ENCODE assay signal across 28 cellular contexts in genomic region chr17:8503368-8503767, GRCh38.
A peak's percentile ranks its signal among the peaks of the same experiment; 100 is the strongest.
DNase-seq lines count a peak whose midpoint lies in the region; ATAC-seq, FAIRE-seq and TF ChIP-seq lines count a peak whose summit lies in the region.
"Had no signal": no experiment of that assay in that cellular context is flagged by ENCODE, and none has a peak within 500 bp of the region (broad histone marks: within the 10 kb centered on the region; RNA-seq: fewer than 3 reads in every experiment).

No MANE protein-coding gene starts in this region.

- H3K14ac ChIP-seq in mesenchymal stem cell (ENCODE audit: low read length in 2 of 2): no peak overlapping the region

- peaks cover 15 to 70% of the 10 kb centered on the region in 2 experiments for H3K36me3 ChIP-seq in endothelial cell of umbilical vein (ENCODE audit: control insufficient read depth in 2 of 2, extremely low read depth in 1 of 2, insufficient read depth in 2 of 2, low read length in 2 of 2)
- H3K36me3 ChIP-seq in mesenchymal stem cell (ENCODE audit: control insufficient read depth in 1 of 2, insufficient read depth in 2 of 2, low read depth in 1 of 2, low read length in 2 of 2): peaks cover 49 to 70% of the 10 kb centered on the region in 2 experiments
- H3K36me3 ChIP-seq in upper lobe of right lung: peaks cover 58% of the 10 kb centered on the region

- no peak overlapping the region for H2AK5ac ChIP-seq in mesenchymal stem cell (ENCODE audit: low read length, severe bottlenecking)

- H3K4me3 ChIP-seq in endothelial cell of umbilical vein (replicated peaks in 1 of 3; ENCODE audit: insufficient read depth in 1 of 3, low read depth in 1 of 3, low read length in 3 of 3): no peak overlapping the region
- no peak overlapping the region for H3K4me3 ChIP-seq in mesenchymal stem cell (ENCODE audit: insufficient read depth in 1 of 2, low read depth in 1 of 2, low read length in 2 of 2)
- no peak overlapping the region for H3K4me3 ChIP-seq in upper lobe of right lung
- H3K4me3 ChIP-seq: esophagus muscularis mucosa had no signal

- peak; percentile 36 for DNase-seq in NCI-H146 (lab: John Stamatoyannopoulos, UW)
- no peak for DNase-seq in NCI-H146 treated with DMSO at 0.1 percent for 48 hours (lab: John Stamatoyannopoulos, UW; ENCODE audit: unreplicated experiment)
- DNase-seq in endothelial cell of umbilical vein (ENCODE audit: low read depth, low spot score): peak; percentile 8
- peak; percentile 26 for DNase-seq in mesenchymal stem cell
- peak; percentile 48 for DNase-seq in upper lobe of right lung
- DNase-seq in pons (ENCODE audit: low spot score): no peak
- no peak for DNase-seq in GM12892 (ENCODE audit: insufficient read length)
- DNase-seq: activated CD4-positive, alpha-beta T cell treated with anti-CD3 and anti-CD28 coated beads for 36 hours; activated CD8-positive, alpha-beta memory T cell treated with anti-CD3 and anti-CD28 coated beads for 24 hours; activated naive CD4-positive, alpha-beta T cell treated with anti-CD3 and anti-CD28 coated beads, Interleukin-2, amount 10 ng/mL, durations not matched to agents 7 days and 5 days; activated T-cell treated with anti-CD3 and anti-CD28 coated beads, Interleukin-2, amount 50 U/mL, for 4 hours; AML-193; CD8-positive, alpha-beta memory T cell; cerebellar nuclear complex; effector CD8-positive, alpha-beta T cell; HCEC 1CT; MV-4-11; NCI-H1930; NCI-H2227 treated with DMSO at 0.1 percent for 48 hours; NCI-H82; SHP77 treated with DMSO at 0.1 percent for 48 hours; T-cell had no signal

- no peaks in the 10 kb centered on the region for H3K79me2 ChIP-seq in endothelial cell of umbilical vein (ENCODE audit: control insufficient read depth, insufficient read depth, low read length)

- no peak overlapping the region for H4K8ac ChIP-seq in mesenchymal stem cell (ENCODE audit: low read length)

- H2BK12ac ChIP-seq in mesenchymal stem cell (ENCODE audit: low read length in 2 of 2): no peak overlapping the region

- no peak overlapping the region for H2AFZ ChIP-seq in endothelial cell of umbilical vein (ENCODE audit: low read depth, low read length)
- H2AFZ ChIP-seq in mesenchymal stem cell (ENCODE audit: low read depth, low read length): no peak overlapping the region

- H3K27ac ChIP-seq in endothelial cell of umbilical vein (ENCODE audit: insufficient read depth, low read depth, low read length): no peak overlapping the region
- no peak overlapping the region for H3K27ac ChIP-seq in mesenchymal stem cell (ENCODE audit: low read length, poor library complexity, severe bottlenecking)
- H3K27ac ChIP-seq in upper lobe of right lung: no peak overlapping the region
- H3K27ac ChIP-seq: 22Rv1, KMS-11 had no signal

- no peak overlapping the region for H2BK15ac ChIP-seq in mesenchymal stem cell (ENCODE audit: low read depth, poor library complexity, severe bottlenecking)

- H2BK5ac ChIP-seq in mesenchymal stem cell (ENCODE audit: low read depth, low read length, poor library complexity, severe bottlenecking): no peak overlapping the region

- no peaks in the 10 kb centered on the region for H3K9me1 ChIP-seq in endothelial cell of umbilical vein (replicated peaks; ENCODE audit: control insufficient read depth, extremely low read depth, insufficient read depth, low read length)

- TF ChIP-seq CTCF in endothelial cell of umbilical vein (IDR thresholded peaks at IDR 0.05; ENCODE audit: extremely low read depth in 1 of 2, insufficient read depth in 1 of 2, low read depth in 1 of 2, low read length in 2 of 2): no peak
- no peak for TF ChIP-seq CTCF in upper lobe of right lung (IDR thresholded peaks at IDR 0.05)

- dilution Hi-C loops in endothelial cell of umbilical vein (cut with MboI; ENCODE audit: extremely low pct_ligation_motif_present, low sequenced_read_pairs): no loop called here

- H3K4me2 ChIP-seq in endothelial cell of umbilical vein (ENCODE audit: insufficient read depth, low read length) (no peak overlapping the region), mesenchymal stem cell (ENCODE audit: low read length, poor library complexity, severe bottlenecking) (no peak overlapping the region)
- H3K4me2 ChIP-seq: KMS-11 had no signal

- POLR2A ChIA-PET in endothelial cell of umbilical vein (lab: Charles Lee): no interaction called here

- TF ChIP-seq POLR2A in endothelial cell of umbilical vein (IDR thresholded peaks at IDR 0.05; ENCODE audit: low read depth, low read length) (no peak), GM12892 (IDR thresholded peaks at IDR 0.05; ENCODE audit: low read depth, low read length) (no peak)

- no peak for FAIRE-seq in endothelial cell of umbilical vein (lab: Jason Lieb, UNC)
- FAIRE-seq in GM12892 (lab: Jason Lieb, UNC): no peak
- FAIRE-seq: G401.6, GM18507 had no signal

- H3K9me3 ChIP-seq in endothelial cell of umbilical vein (replicated peaks; ENCODE audit: control insufficient read depth, insufficient read depth, low read length) (no peaks in the 10 kb centered on the region), mesenchymal stem cell (ENCODE audit: control insufficient read depth, low read length) (no peaks in the 10 kb centered on the region), upper lobe of right lung (no peaks in the 10 kb centered on the region)
- H3K9me3 ChIP-seq: esophagus muscularis mucosa had no signal

- no TSS peak for BruUV-seq in endothelial cell of umbilical vein (replicated peaks; lab: Mats Ljungman, UMichigan)

- H3K9ac ChIP-seq in endothelial cell of umbilical vein (replicated peaks; ENCODE audit: extremely low read depth, insufficient read depth, low read length) (no peak overlapping the region), mesenchymal stem cell (ENCODE audit: low read length) (no peak overlapping the region)
- H3K9ac ChIP-seq: KMS-11 had no signal

- peak; percentile 27 for ATAC-seq in upper lobe of right lung
- no peak for ATAC-seq in GM18870 (IDR thresholded peaks at IDR 0.05; ENCODE audit: unreplicated experiment)
- ATAC-seq: activated CD4-positive, alpha-beta T cell treated with anti-CD3 and anti-CD28 coated beads for 36 hours; activated T-cell treated with anti-CD3 and anti-CD28 coated beads, Interleukin-2, amount 50 U/mL, for 4 hours; T-cell had no signal

- no peak overlapping the region for H2BK120ac ChIP-seq in mesenchymal stem cell (ENCODE audit: low read depth, low read length)

- peaks cover 9% of the 10 kb centered on the region for H3K79me1 ChIP-seq in mesenchymal stem cell (replicated peaks; ENCODE audit: low read length, poor library complexity, severe bottlenecking)

- no peak overlapping the region for H4K91ac ChIP-seq in mesenchymal stem cell (ENCODE audit: low read length)

- CTCF ChIA-PET in endothelial cell of umbilical vein (lab: Charles Lee): no interaction called here

- no peak overlapping the region for H3K18ac ChIP-seq in mesenchymal stem cell (ENCODE audit: low read depth in 1 of 2, low read length in 2 of 2)

- intact Hi-C loops in endothelial cell of umbilical vein (cut with micrococcal nuclease) (no loop called here), upper lobe of right lung (cut with DNase I) (no loop called here)

- no peak overlapping the region for H3K4ac ChIP-seq in mesenchymal stem cell (ENCODE audit: low read depth in 1 of 2, low read length in 2 of 2)

- H4K20me1 ChIP-seq in endothelial cell of umbilical vein (replicated peaks; ENCODE audit: control insufficient read depth, extremely low read depth, insufficient read depth, low read length): no peaks in the 10 kb centered on the region

- 79% methylated on average over 6 of the region's 6 CpGs for WGBS in mesenchymal stem cell

- H3K4me1 ChIP-seq in endothelial cell of umbilical vein (ENCODE audit: control insufficient read depth, extremely low read depth, insufficient read depth, low read length) (no peaks in the 10 kb centered on the region), mesenchymal stem cell (ENCODE audit: control insufficient read depth, insufficient read depth, low read depth, low read length) (peaks cover 5% of the 10 kb centered on the region), upper lobe of right lung (no peaks in the 10 kb centered on the region)

- no peak overlapping the region for H3K23ac ChIP-seq in mesenchymal stem cell (ENCODE audit: low read length in 2 of 2)

- H3K27me3 ChIP-seq in endothelial cell of umbilical vein (ENCODE audit: control insufficient read depth in 2 of 2, insufficient read depth in 2 of 2, low read length in 2 of 2): no peaks in the 10 kb centered on the region
- H3K27me3 ChIP-seq in mesenchymal stem cell (ENCODE audit: control insufficient read depth in 1 of 2, insufficient read depth in 1 of 2, low read length in 2 of 2): no peaks in the 10 kb centered on the region
- no peaks in the 10 kb centered on the region for H3K27me3 ChIP-seq in upper lobe of right lung
- H3K27me3 ChIP-seq: esophagus muscularis mucosa had no signal

TF ChIP-seq in endothelial cell of umbilical vein, 7 proteins besides CTCF, POLR2A, EP300 and RAD21:
- TF ChIP-seq POLR2AphosphoS5 (IDR thresholded peaks at IDR 0.05; ENCODE audit: insufficient read depth, low read depth, low read length) (no peak), MYC (IDR thresholded peaks at IDR 0.05; ENCODE audit: low read depth, low read length) (no peak), EZH2 (IDR thresholded peaks at IDR 0.05; ENCODE audit: borderline replicate concordance, low read depth, low read length, severe bottlenecking) (no peak), FOS (IDR thresholded peaks at IDR 0.05; ENCODE audit: borderline replicate concordance, insufficient read depth, low read length) (no peak), GATA2 (IDR thresholded peaks at IDR 0.05; ENCODE audit: insufficient read depth, insufficient read length, low read depth, low read length) (no peak), JUN (IDR thresholded peaks at IDR 0.05; ENCODE audit: borderline replicate concordance, insufficient read depth, insufficient read length, low read depth) (no peak)

Comparison
In these comparisons a context has a peak if more than half of its experiments do, and no peak if none do; other contexts are left out.
1. DNase-seq: peak in NCI-H146 (single experiment), endothelial cell of umbilical vein (single experiment), mesenchymal stem cell (single experiment) and upper lobe of right lung (single experiment); none in NCI-H146 treated with DMSO at 0.1 percent for 48 hours (single experiment), pons (single experiment) and GM12892 (single experiment).